Comparison of ENCODE assay signal across 1 cellular context in genomic region chr16:81096715-81097208, GRCh38.
TF ChIP-seq lines count a peak whose summit lies in the region.

No MANE protein-coding gene starts in this region.

TF ChIP-seq in HepG2, 621 proteins besides CTCF, POLR2A, EP300 and RAD21 (continued from another document and continues in another):
- TF ChIP-seq LCORL (IDR thresholded peaks at IDR 0.05) (no peak), LCORL (CRISPR knock-in tag; IDR thresholded peaks at IDR 0.05) (no peak), RELA (CRISPR knock-in tag; IDR thresholded peaks at IDR 0.05) (no peak), DR1 (CRISPR knock-in tag; IDR thresholded peaks at IDR 0.05) (0 out of 2 replicates have a peak, but pooled peaks have one; percentile 21), ZNF354B (CRISPR knock-in tag; IDR thresholded peaks at IDR 0.05) (no peak), CERS6 (CRISPR knock-in tag; IDR thresholded peaks at IDR 0.05) (no peak), TBL1XR1 (IDR thresholded peaks at IDR 0.05; ENCODE audit: borderline replicate concordance, low read length, partially characterized antibody) (no peak), IRF1 (CRISPR knock-in tag; IDR thresholded peaks at IDR 0.05; ENCODE audit: low read depth) (no peak), ZNF451 (CRISPR knock-in tag; IDR thresholded peaks at IDR 0.05) (no peak), SRY (CRISPR knock-in tag; IDR thresholded peaks at IDR 0.05) (no peak), HES4 (CRISPR knock-in tag; IDR thresholded peaks at IDR 0.05; ENCODE audit: borderline replicate concordance) (no peak), ZFP41 (CRISPR knock-in tag; IDR thresholded peaks at IDR 0.05; ENCODE audit: borderline replicate concordance) (no peak), TARDBP (CRISPR knock-in tag; IDR thresholded peaks at IDR 0.05) (no peak), ZNF672 (CRISPR knock-in tag; IDR thresholded peaks at IDR 0.05) (no peak), CHD4 (IDR thresholded peaks at IDR 0.05; ENCODE audit: borderline replicate concordance, low read length) (peak; percentile 46; the same call in 1 of the 2 replicates), CREM (IDR thresholded peaks at IDR 0.05) (peak; percentile 15; the same call in 1 of the 2 replicates), CREM (CRISPR knock-in tag; IDR thresholded peaks at IDR 0.05) (no peak), GABPB1 (CRISPR knock-in tag; IDR thresholded peaks at IDR 0.05) (no peak), POLR2G (IDR thresholded peaks at IDR 0.05; ENCODE audit: low read depth, low read length) (no peak), ZNF143 (CRISPR knock-in tag; IDR thresholded peaks at IDR 0.05) (no peak), TRAFD1 (CRISPR knock-in tag; IDR thresholded peaks at IDR 0.05; ENCODE audit: borderline replicate concordance) (no peak), NFRKB (IDR thresholded peaks at IDR 0.05) (no peak), HDAC1 (CRISPR knock-in tag; IDR thresholded peaks at IDR 0.05) (no peak), ZNF567 (CRISPR knock-in tag; IDR thresholded peaks at IDR 0.05; ENCODE audit: borderline replicate concordance) (no peak), ZNF878 (CRISPR knock-in tag; IDR thresholded peaks at IDR 0.05) (no peak), ZNF30 (CRISPR knock-in tag; IDR thresholded peaks at IDR 0.05) (no peak), ZNF691 (CRISPR knock-in tag; IDR thresholded peaks at IDR 0.05; ENCODE audit: borderline replicate concordance, low read depth) (peak; percentile 12; the same call in 1 of the 2 replicates), ZNF660 (CRISPR knock-in tag; IDR thresholded peaks at IDR 0.05; ENCODE audit: borderline replicate concordance, low read depth) (no peak), WIZ (CRISPR knock-in tag; IDR thresholded peaks at IDR 0.05) (no peak; the same call in 1 of the 2 replicates), CEBPZ (IDR thresholded peaks at IDR 0.05; ENCODE audit: low read length) (no peak), HNF4G (IDR thresholded peaks at IDR 0.05; ENCODE audit: borderline replicate concordance, low read depth, low read length) (no peak), HNF4G (CRISPR knock-in tag; IDR thresholded peaks at IDR 0.05; ENCODE audit: borderline replicate concordance, low read depth) (no peak), ZNF543 (CRISPR knock-in tag; IDR thresholded peaks at IDR 0.05) (0 out of 2 replicates have a peak, but pooled peaks have one; percentile 17), MIER2 (CRISPR knock-in tag; IDR thresholded peaks at IDR 0.05) (peak; percentile 55; the same call in 1 of the 2 replicates), ZNF562 (CRISPR knock-in tag; IDR thresholded peaks at IDR 0.05; ENCODE audit: borderline replicate concordance) (no peak), ARNTL (CRISPR knock-in tag; IDR thresholded peaks at IDR 0.05) (0 out of 2 replicates have a peak, but pooled peaks have one; percentile 6), ZKSCAN5 (CRISPR knock-in tag; IDR thresholded peaks at IDR 0.05) (no peak), FUBP1 (CRISPR knock-in tag; IDR thresholded peaks at IDR 0.05; ENCODE audit: borderline replicate concordance) (no peak), CHD2 (IDR thresholded peaks at IDR 0.05; ENCODE audit: low read depth, low read length) (no peak), PHF5A (CRISPR knock-in tag; IDR thresholded peaks at IDR 0.05; ENCODE audit: low read depth, unreplicated experiment) (no peak), AKNA (CRISPR knock-in tag; IDR thresholded peaks at IDR 0.05; ENCODE audit: borderline replicate concordance) (no peak), DDIT3 (CRISPR knock-in tag; IDR thresholded peaks at IDR 0.05) (no peak), ZNF280D (CRISPR knock-in tag; IDR thresholded peaks at IDR 0.05) (no peak), ZNF414 (CRISPR knock-in tag; IDR thresholded peaks at IDR 0.05) (no peak), EHMT2 (IDR thresholded peaks at IDR 0.05; ENCODE audit: borderline replicate concordance, low read depth, low read length) (peak; percentile 99), ZNF253 (CRISPR knock-in tag; IDR thresholded peaks at IDR 0.05; ENCODE audit: borderline replicate concordance) (no peak)
